8 cellular contexts compared by ENCODE assay signal in the genomic region with DNA sequence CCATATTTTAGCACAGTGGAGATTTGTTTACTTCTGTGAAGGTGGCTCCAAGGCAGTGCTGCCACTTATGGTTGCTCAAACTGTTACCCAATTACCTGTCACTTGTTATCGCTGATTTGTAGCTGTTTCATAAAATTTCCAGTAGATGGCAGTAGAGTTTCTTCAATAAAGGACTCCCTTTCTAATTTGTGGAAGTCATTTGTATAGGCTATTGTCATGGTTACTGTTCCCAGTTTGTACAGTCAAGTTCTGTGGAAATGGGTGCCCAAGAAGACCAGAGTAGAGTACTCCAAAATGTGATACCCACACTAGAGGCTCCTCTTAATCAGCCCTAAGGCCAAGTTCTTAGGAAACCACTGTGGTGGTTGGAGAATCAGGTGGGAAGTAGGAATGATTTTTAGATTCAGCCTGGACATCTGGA.
DNase-seq lines count a peak whose midpoint lies in the region; ATAC-seq and TF ChIP-seq lines count a peak whose summit lies in the region.

No MANE protein-coding gene starts in this region.

- TF ChIP-seq RAD21 in IMR-90 (IDR thresholded peaks at IDR 0.05; ENCODE audit: low read length) = peak; percentile 82

- H3K27ac Mint-ChIP-seq in activated T-helper 1 cell treated with anti-CD3 and anti-CD28 coated beads, Interleukin-12 subunit alpha, Interleukin-12 subunit beta, Interleukin-2, Interleukin-4 antibody, amounts not matched to agents 30 ng/mL and 10 ng/mL and 1 ng/mL, durations not matched to agents 14 hours and 24 hours and 36 hours = no peak overlapping the region

- H4K20me1 ChIP-seq in IMR-90 (ENCODE audit: insufficient read depth, low read length) = peaks cover 3% of the 10 kb centered on the region; the same call in 1 of the 2 replicates

- H3K36me3 ChIP-seq in IMR-90 (ENCODE audit: control insufficient read depth, insufficient read depth, low read length) (no peaks in the 10 kb centered on the region), breast epithelium (no peaks in the 10 kb centered on the region), kidney epithelial cell (ENCODE audit: control insufficient read depth, insufficient read depth, low read length) (no peaks in the 10 kb centered on the region), tibial nerve (no peaks in the 10 kb centered on the region)

- H3K18ac ChIP-seq in IMR-90 (ENCODE audit: low read depth, low read length) = no peak overlapping the region

- dilution Hi-C loops in IMR-90 (cut with HindIII; ENCODE audit: low sequenced_read_pairs, unreplicated experiment) = no loop called here

- no peak overlapping the region for H2BK15ac ChIP-seq in IMR-90 (ENCODE audit: low read depth, low read length)

- no peak overlapping the region for H2AK9ac ChIP-seq in IMR-90 (replicated peaks; ENCODE audit: low read depth, low read length, poor library complexity)

- H3K4ac ChIP-seq in IMR-90 (ENCODE audit: low read depth, low read length) = no peak overlapping the region

- no peak overlapping the region for H3K4me2 ChIP-seq in IMR-90 (ENCODE audit: low read depth, low read length)

- no peak overlapping the region for H3K14ac ChIP-seq in IMR-90 (replicated peaks; ENCODE audit: low read depth, low read length)

- H3K4me3 Mint-ChIP-seq in activated T-helper 1 cell treated with anti-CD3 and anti-CD28 coated beads, Interleukin-12 subunit alpha, Interleukin-12 subunit beta, Interleukin-2, Interleukin-4 antibody, amounts not matched to agents 30 ng/mL and 10 ng/mL and 1 ng/mL, durations not matched to agents 14 hours and 24 hours and 36 hours = no peak overlapping the region

- no peak overlapping the region for H2AFZ ChIP-seq in IMR-90 (replicated peaks; ENCODE audit: low read length, poor library complexity)

- H3K23ac ChIP-seq in IMR-90 (ENCODE audit: low read depth, low read length) = no peak overlapping the region

- H4K5ac ChIP-seq in IMR-90 (ENCODE audit: low read depth, low read length) = no peak overlapping the region

- H3K56ac ChIP-seq in IMR-90 (ENCODE audit: extremely low read depth, insufficient read depth, low read length) = no peak overlapping the region

- peaks cover 4% of the 10 kb centered on the region for H3K27me3 Mint-ChIP-seq in activated T-helper 1 cell treated with anti-CD3 and anti-CD28 coated beads, Interleukin-12 subunit alpha, Interleukin-12 subunit beta, Interleukin-2, Interleukin-4 antibody, amounts not matched to agents 30 ng/mL and 10 ng/mL and 1 ng/mL, durations not matched to agents 14 hours and 24 hours and 36 hours (ENCODE audit: insufficient read depth)

- peak overlapping the region; percentile 15; the same call in 1 of the 2 replicates for H2AK5ac ChIP-seq in IMR-90 (ENCODE audit: low read depth, low read length)

- WGBS in IMR-90 (ENCODE audit: extremely low coverage in 2 of 2, insufficient read length in 1 of 2), 2 experiments = no CpG with 5 or more reads among the region's 1 CpG
- WGBS in tibial nerve, 2 donors = 0 to 4% methylated on average over 1 of the region's 1 CpG

- DNase-seq in DMS53 treated with DMSO at 0.1 percent for 48 hours (lab: John Stamatoyannopoulos, UW; ENCODE audit: unreplicated experiment) = peak; percentile 83
- peak; percentile 80 for DNase-seq in IMR-90
- peak; percentile 43 to 84 for DNase-seq in NOMO-1 (lab: John Stamatoyannopoulos, UW; ENCODE audit: unreplicated experiment in 2 of 2)
- no peak for DNase-seq in breast epithelium (ENCODE audit: low spot score in 2 of 2)
- DNase-seq in kidney epithelial cell (ENCODE audit: low read depth) = peak; percentile 39
- no peak for DNase-seq in tibial nerve (ENCODE audit: low spot score in 2 of 2)
- DNase-seq in activated T-helper 1 cell treated with anti-CD3 and anti-CD28 coated beads, Interleukin-12 subunit alpha, Interleukin-12 subunit beta, Interleukin-2, Interleukin-4 antibody, amounts not matched to agents 30 ng/mL and 10 ng/mL and 1 ng/mL, durations not matched to agents 14 hours and 24 hours and 36 hours (ENCODE audit: low spot score) = no peak

- H3K4me1 Mint-ChIP-seq in activated T-helper 1 cell treated with anti-CD3 and anti-CD28 coated beads, Interleukin-12 subunit alpha, Interleukin-12 subunit beta, Interleukin-2, Interleukin-4 antibody, amounts not matched to agents 30 ng/mL and 10 ng/mL and 1 ng/mL, durations not matched to agents 14 hours and 24 hours and 36 hours (ENCODE audit: low read depth) = no peaks in the 10 kb centered on the region

- ATAC-seq in GM21447 (IDR thresholded peaks at IDR 0.05; ENCODE audit: unreplicated experiment) (peak; percentile 72), IMR-90 (ENCODE audit: low read depth) (peak; percentile 84)

- no peaks in the 10 kb centered on the region for H3K36me3 Mint-ChIP-seq in activated T-helper 1 cell treated with anti-CD3 and anti-CD28 coated beads, Interleukin-12 subunit alpha, Interleukin-12 subunit beta, Interleukin-2, Interleukin-4 antibody, amounts not matched to agents 30 ng/mL and 10 ng/mL and 1 ng/mL, durations not matched to agents 14 hours and 24 hours and 36 hours (ENCODE audit: low read depth)

- H3K27ac ChIP-seq in IMR-90 (ENCODE audit: insufficient read depth, low read length) = no peak overlapping the region
- H3K27ac ChIP-seq in breast epithelium = no peak overlapping the region
- no peak overlapping the region for H3K27ac ChIP-seq in tibial nerve

- no peak overlapping the region for H2BK120ac ChIP-seq in IMR-90 (ENCODE audit: low read depth, low read length)

- no peaks in the 10 kb centered on the region for H3K9me3 Mint-ChIP-seq in activated T-helper 1 cell treated with anti-CD3 and anti-CD28 coated beads, Interleukin-12 subunit alpha, Interleukin-12 subunit beta, Interleukin-2, Interleukin-4 antibody, amounts not matched to agents 30 ng/mL and 10 ng/mL and 1 ng/mL, durations not matched to agents 14 hours and 24 hours and 36 hours

- no peak for TF ChIP-seq EP300 in tibial nerve (IDR thresholded peaks at IDR 0.05)

- peaks cover 12 to 13% of the 10 kb centered on the region in 2 experiments for H3K79me1 ChIP-seq in IMR-90 (ENCODE audit: low read depth in 1 of 2, low read length in 2 of 2)

- in situ Hi-C loops in IMR-90 (cut with MboI; ENCODE audit: low sequenced_read_pairs) = loop anchor here (10.0 kb wide), 1 partner anchor 694 kb away; no protein-coding TSS in a partner anchor

- intact Hi-C loops in IMR-90 (cut with micrococcal nuclease) = loop anchor here (5.0 kb wide), 3 partner anchors 192 to 692 kb away; no protein-coding TSS in a partner anchor
- intact Hi-C loops in breast epithelium (cut with DNase I; ENCODE audit: low total_unique reads) = no loop called here
- intact Hi-C loops in activated T-helper 1 cell treated with anti-CD3 and anti-CD28 coated beads, Interleukin-12 subunit alpha, Interleukin-12 subunit beta, Interleukin-2, Interleukin-4 antibody, amounts not matched to agents 30 ng/mL and 10 ng/mL and 1 ng/mL, durations not matched to agents 14 hours and 24 hours and 36 hours (cut with micrococcal nuclease) = loop anchor here (2.0 to 5.0 kb wide), 3 partner anchors 190 to 692 kb away; no protein-coding TSS in a partner anchor

- H3K9me3 ChIP-seq in IMR-90 (ENCODE audit: control insufficient read depth, insufficient read depth, low read length) (no peaks in the 10 kb centered on the region), breast epithelium (no peaks in the 10 kb centered on the region), tibial nerve (no peaks in the 10 kb centered on the region)

- H3K4me1 ChIP-seq in IMR-90 (ENCODE audit: control insufficient read depth, insufficient read depth, low read length) (peaks cover 2% of the 10 kb centered on the region; the same call in 1 of the 2 replicates), breast epithelium (peaks cover 0 to 4% of the 10 kb centered on the region in 2 donors), tibial nerve (peaks cover 0 to 12% (median 4%) of the 10 kb centered on the region in 4 donors)

- CTCF ChIA-PET in IMR-90 (lab: Yijun Ruan, JAX) = interaction anchor here (0.5 to 1.8 kb wide), 13 partner anchors 11 to 707 kb away, joined by 3 to 12 read pairs (median 4); no protein-coding TSS in a partner anchor

- POLR2A ChIA-PET in IMR-90 (lab: Charles Lee; ENCODE audit: unreplicated experiment) = interaction anchor here (0.6 kb wide), 1 partner anchor 170 kb away, joined by 3 read pairs; no protein-coding TSS in a partner anchor

- H4K91ac ChIP-seq in IMR-90 (ENCODE audit: insufficient read depth, low read depth, low read length) = no peak overlapping the region

- H3K27me3 ChIP-seq in IMR-90 (ENCODE audit: control insufficient read depth, insufficient read depth, low read length) (no peaks in the 10 kb centered on the region), breast epithelium (no peaks in the 10 kb centered on the region), kidney epithelial cell (ENCODE audit: control insufficient read depth, insufficient read depth, low read length) (no peaks in the 10 kb centered on the region), tibial nerve (no peaks in the 10 kb centered on the region)

- H3K4me3 ChIP-seq in IMR-90 (ENCODE audit: insufficient read depth, low read depth, low read length) (no peak overlapping the region), breast epithelium (no peak overlapping the region), kidney epithelial cell (ENCODE audit: low read depth, low read length) (no peak overlapping the region), tibial nerve (no peak overlapping the region)

- TF ChIP-seq POLR2A in IMR-90 (IDR thresholded peaks at IDR 0.05; ENCODE audit: low read depth, low read length) (no peak), breast epithelium (IDR thresholded peaks at IDR 0.05) (no peak), tibial nerve (IDR thresholded peaks at IDR 0.05) (no peak)

- no peak overlapping the region for H3K9ac ChIP-seq in IMR-90 (ENCODE audit: low read depth, low read length)

- H2BK5ac ChIP-seq in IMR-90 (ENCODE audit: low read depth, low read length, poor library complexity, severe bottlenecking) = no peak overlapping the region

- H4K8ac ChIP-seq in IMR-90 (ENCODE audit: low read depth in 2 of 2, low read length in 2 of 2) = no peak overlapping the region

- BruUV-seq in IMR-90 (replicated peaks; lab: Mats Ljungman, UMichigan) = no TSS peak

- H2BK20ac ChIP-seq in IMR-90 (ENCODE audit: low read depth, low read length) = no peak overlapping the region

- H3K9me1 ChIP-seq in IMR-90 (ENCODE audit: insufficient read depth, low read length) = no peaks in the 10 kb centered on the region

- TF ChIP-seq CTCF in IMR-90 (conservative IDR thresholded peaks at IDR 0.05; ENCODE audit: low read depth, low read length) (peak; percentile 80), breast epithelium (IDR thresholded peaks at IDR 0.05) (peak; percentile 82 to 83 (median 83)), kidney epithelial cell (IDR thresholded peaks at IDR 0.05; ENCODE audit: insufficient read depth, low read length, poor library complexity, severe bottlenecking) (peak; percentile 49), tibial nerve (IDR thresholded peaks at IDR 0.05) (peak; percentile 52 to 81 (median 64))

TF ChIP-seq in IMR-90, 13 proteins besides CTCF, POLR2A, EP300 and RAD21:
- TF ChIP-seq CEBPB (IDR thresholded peaks at IDR 0.05; ENCODE audit: low read depth, low read length) (peak; percentile 85), SMC3 (IDR thresholded peaks at IDR 0.05; ENCODE audit: low read depth, low read length) (peak; percentile 71), MAZ (IDR thresholded peaks at IDR 0.05; ENCODE audit: borderline replicate concordance, low read depth, low read length) (no peak)

Comparison
In these comparisons a context has a peak if more than half of its experiments do, and no peak if none do; other contexts are left out.
1. DNase-seq: peak in DMS53 treated with DMSO at 0.1 percent for 48 hours (single experiment), IMR-90 (single experiment), NOMO-1 (2 of 2) and kidney epithelial cell (single experiment); none in breast epithelium (0 of 2), tibial nerve (0 of 2) and activated T-helper 1 cell treated with anti-CD3 and anti-CD28 coated beads, Interleukin-12 subunit alpha, Interleukin-12 subunit beta, Interleukin-2, Interleukin-4 antibody, amounts not matched to agents 30 ng/mL and 10 ng/mL and 1 ng/mL, durations not matched to agents 14 hours and 24 hours and 36 hours (single experiment).
2. Peak in every context shown above with its lines, with median percentiles within 50 percentile points of each other: CTCF ChIP-seq.